In the genomic region with DNA sequence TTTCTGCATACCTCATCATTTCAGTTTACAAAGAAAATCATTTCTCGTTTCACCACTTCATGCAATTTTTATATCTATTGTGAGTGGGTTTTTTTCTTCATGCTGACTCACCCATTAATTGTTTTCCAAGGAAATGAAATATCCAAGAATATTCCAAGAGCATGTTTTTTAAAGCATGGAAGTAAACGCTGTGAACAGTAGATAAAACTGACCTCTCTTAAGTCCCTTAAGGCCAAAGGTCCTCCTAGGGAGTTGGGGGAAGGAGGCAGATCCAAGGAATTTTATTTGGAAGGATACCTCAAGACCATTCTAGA, we compare ENCODE assay signal across 8 cellular contexts. TPM values are rescaled to one million over a fixed set of nuclear protein-coding genes. Genes with fewer than 3 reads are reported as not detected.
DNase-seq lines count a peak whose midpoint lies in the region; ATAC-seq and TF ChIP-seq lines count a peak whose summit lies in the region.

No MANE protein-coding gene starts in this region.

- H3K4me1 Mint-ChIP-seq in activated naive CD4-positive, alpha-beta T cell treated with anti-CD3 and anti-CD28 coated beads for 36 hours (ENCODE audit: low read depth): peaks cover 22% of the 10 kb centered on the region

- H3K9me3 ChIP-seq in right lobe of liver: no peaks in the 10 kb centered on the region
- no peaks in the 10 kb centered on the region for H3K9me3 ChIP-seq in tibial nerve

- no peak for DNase-seq in activated naive CD4-positive, alpha-beta T cell treated with anti-CD3 and anti-CD28 coated beads for 36 hours
- no peak for DNase-seq in activated naive CD4-positive, alpha-beta T cell treated with Interleukin-2 at 50 U/mL for 16 hours
- DNase-seq in astrocyte of the spinal cord (ENCODE audit: low read depth, low spot score) (no peak), right lobe of liver (no peak), tibial nerve (ENCODE audit: low spot score in 2 of 2) (no peak), GF-D8 (lab: John Stamatoyannopoulos, UW) (no peak), NCI-H2171 treated with DMSO at 0.1 percent for 48 hours (lab: John Stamatoyannopoulos, UW) (no peak)

- TF ChIP-seq CTCF in astrocyte of the spinal cord (IDR thresholded peaks at IDR 0.05; ENCODE audit: low read depth, low read length): no peak
- no peak for TF ChIP-seq CTCF in right lobe of liver (IDR thresholded peaks at IDR 0.05)
- no peak for TF ChIP-seq CTCF in tibial nerve (IDR thresholded peaks at IDR 0.05)

- H3K36me3 Mint-ChIP-seq in activated naive CD4-positive, alpha-beta T cell treated with anti-CD3 and anti-CD28 coated beads for 36 hours (ENCODE audit: low read depth): no peaks in the 10 kb centered on the region

- peaks cover 55% of the 10 kb centered on the region for H3K27me3 Mint-ChIP-seq in activated naive CD4-positive, alpha-beta T cell treated with anti-CD3 and anti-CD28 coated beads for 36 hours (ENCODE audit: low read depth)

- ATAC-seq in right lobe of liver (no peak), HG03196 (IDR thresholded peaks at IDR 0.05; ENCODE audit: unreplicated experiment) (no peak)

- no peaks in the 10 kb centered on the region for H3K36me3 ChIP-seq in right lobe of liver
- H3K36me3 ChIP-seq in tibial nerve: no peaks in the 10 kb centered on the region

- peak overlapping the region; percentile 81 for H3K27ac Mint-ChIP-seq in activated naive CD4-positive, alpha-beta T cell treated with anti-CD3 and anti-CD28 coated beads for 36 hours

- H3K4me1 ChIP-seq in right lobe of liver: peaks cover 0 to 17% (median 3%) of the 10 kb centered on the region in 4 donors
- H3K4me1 ChIP-seq in tibial nerve: peaks cover 0 to 38% (median 11%) of the 10 kb centered on the region in 4 donors

- H3K4me3 ChIP-seq in astrocyte of the spinal cord (ENCODE audit: low read depth, low read length) (peak overlapping the region; percentile 70), right lobe of liver (peak overlapping the region; percentile 45 to 68 (median 67)), tibial nerve (peak overlapping the region in 3 of 4 donors; percentile 48 to 68 (median 51))

- intact Hi-C loops in activated naive CD4-positive, alpha-beta T cell treated with anti-CD3 and anti-CD28 coated beads for 36 hours (cut with micrococcal nuclease): loop anchor here (2.0 to 10.0 kb wide), 3 partner anchors 42 to 775 kb away; a partner anchor contains a TSS
- intact Hi-C loops in right lobe of liver (cut with DNase I): loop anchor here in 1 of 2 donors (5.0 kb wide), 1 partner anchor 240 kb away; no protein-coding TSS in a partner anchor

- CTCF ChIA-PET in activated naive CD4-positive, alpha-beta T cell treated with anti-CD3 and anti-CD28 coated beads for 36 hours (lab: Charles Lee): interaction anchor here (0.9 to 3.7 kb wide), 4 partner anchors 290 to 309 kb away, joined by 3 to 24 read pairs (median 4); no protein-coding TSS in a partner anchor

- in situ Hi-C loops in astrocyte of the spinal cord (cut with HindIII; ENCODE audit: low sequenced_read_pairs): no loop called here

- no peak for TF ChIP-seq POLR2A in right lobe of liver (IDR thresholded peaks at IDR 0.05)
- no peak for TF ChIP-seq POLR2A in tibial nerve (IDR thresholded peaks at IDR 0.05)

- no peak for TF ChIP-seq EP300 in tibial nerve (IDR thresholded peaks at IDR 0.05)

- 8% methylated on average over 2 of the region's 2 CpGs for WGBS in right lobe of liver (ENCODE audit: insufficient coverage, low coverage, low lambda C conversion rate, missing lambda C conversion rate)
- WGBS in tibial nerve, 2 donors: 10 to 15% methylated on average over 2 of the region's 2 CpGs

- H3K27me3 ChIP-seq in right lobe of liver (no peaks in the 10 kb centered on the region), tibial nerve (no peaks in the 10 kb centered on the region)

- H3K9me3 Mint-ChIP-seq in activated naive CD4-positive, alpha-beta T cell treated with anti-CD3 and anti-CD28 coated beads for 36 hours: no peaks in the 10 kb centered on the region

- H3K4me3 Mint-ChIP-seq in activated naive CD4-positive, alpha-beta T cell treated with anti-CD3 and anti-CD28 coated beads for 36 hours: peak overlapping the region; percentile 81

- H3K27ac ChIP-seq in right lobe of liver (peak overlapping the region; percentile 82 to 95 (median 87)), tibial nerve (peak overlapping the region in 3 of 4 donors; percentile 77 to 90 (median 87))

RNA-seq across cellular contexts. Expression of a gene that starts 2.6 kb away (rescaled TPM):
- total RNA-seq in activated naive CD4-positive, alpha-beta T cell treated with anti-CD3 and anti-CD28 coated beads for 36 hours: 1 to 10 TPM; 4.5 to 4.8 TPM
- total RNA-seq in right lobe of liver (10 to 100 TPM; 14.1 to 27.9 (median 25.1) TPM), tibial nerve (100 to 1,000 TPM; 139 to 248 (median 203) TPM)

RNA-seq across cellular contexts. Expression of a gene that starts 39.8 kb away (rescaled TPM):
- total RNA-seq in activated naive CD4-positive, alpha-beta T cell treated with anti-CD3 and anti-CD28 coated beads for 36 hours: 1 to 10 TPM; 2.0 to 3.5 TPM
- total RNA-seq in right lobe of liver (1 to 10 TPM in 3 of 6 experiments, under 1 TPM in 2, not detected in 1; 0.44 to 8.7 (median 1.6) TPM), tibial nerve (100 to 1,000 TPM in 1 of 4 donors, 10 to 100 TPM in 3; 55.9 to 204 (median 71.5) TPM)

Comparison
In these comparisons a context has a peak if more than half of its experiments do, and no peak if none do; other contexts are left out.
1. RNA of a gene that starts 2.6 kb away (total RNA-seq): 139 to 248 TPM in tibial nerve; 14.1 to 27.9 TPM in right lobe of liver and 4.5 to 4.8 TPM in activated naive CD4-positive, alpha-beta T cell treated with anti-CD3 and anti-CD28 coated beads for 36 hours; every median in the first group is over 4 times any median in the second.
2. RNA of a gene that starts 39.8 kb away (total RNA-seq): 55.9 to 204 TPM in tibial nerve; 2.0 to 3.5 TPM in activated naive CD4-positive, alpha-beta T cell treated with anti-CD3 and anti-CD28 coated beads for 36 hours and 0.44 to 8.7 TPM in right lobe of liver; every median in the first group is over 4 times any median in the second.
3. Peak in every context shown above with its lines, with median percentiles within 50 percentile points of each other: H3K4me3 ChIP-seq.